ENCODE assay signal across 1 cellular context in genomic region chr1:43786201-43786958, GRCh38.
TF ChIP-seq lines count a peak whose summit lies in the region.

No MANE protein-coding gene starts in this region.

TF ChIP-seq in A549, 52 proteins besides CTCF, POLR2A, EP300 and RAD21 (continued from another document):
- TF ChIP-seq HOXB13 (CRISPR knock-in tag; IDR thresholded peaks at IDR 0.05; ENCODE audit: low read depth): no peak
